28 cellular contexts compared by ENCODE assay signal in the genomic region with DNA sequence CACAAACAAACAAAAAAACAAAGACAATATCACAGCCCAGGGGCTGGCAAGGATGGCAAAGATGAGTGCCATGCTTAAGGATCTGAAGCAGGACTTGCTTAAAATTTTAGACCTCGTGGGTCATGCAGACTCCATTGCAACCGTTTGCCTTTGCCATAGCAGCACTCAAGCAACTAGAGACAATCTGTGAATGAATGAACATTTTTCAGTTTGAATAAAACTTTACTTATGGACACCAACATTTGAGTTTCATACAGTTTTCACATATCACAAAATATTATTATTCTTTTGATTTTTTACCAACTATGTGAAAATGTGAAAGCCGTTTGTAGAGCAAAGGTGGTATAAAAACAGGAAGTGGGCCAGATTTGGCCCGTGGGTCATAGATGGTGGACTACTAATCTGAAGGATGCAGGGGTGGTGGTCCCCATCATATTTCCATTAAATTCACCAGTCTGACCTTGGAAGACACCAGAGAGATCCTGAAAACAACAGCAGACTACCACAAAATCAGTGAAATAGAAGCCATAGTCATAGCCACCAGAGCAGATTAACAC. TPM values are rescaled to one million over a fixed set of nuclear protein-coding genes. Genes with fewer than 3 reads are reported as not detected.
"Had no signal": no experiment of that assay in that cellular context is flagged by ENCODE, and none has a peak within 500 bp of the region (broad histone marks: within the 10 kb centered on the region; RNA-seq: fewer than 3 reads in every experiment).

No MANE protein-coding gene starts in this region.

- DNase-seq: activated CD4-positive, alpha-beta memory T cell treated with anti-CD3 and anti-CD28 coated beads for 36 hours; activated CD4-positive, alpha-beta T cell treated with anti-CD3 and anti-CD28 coated beads, Interleukin-2, amount 10 ng/mL, durations not matched to agents 7 days and 5 days; activated CD4-positive, CD25-positive, alpha-beta regulatory T cell treated with anti-CD3 and anti-CD28 coated beads, Interleukin-2, amount 50 U/mL, for 72 hours; activated gamma-delta T cell; activated naive CD4-positive, alpha-beta T cell treated with anti-CD3 and anti-CD28 coated beads for 36 hours; activated T-cell treated with anti-CD3 and anti-CD28 coated beads, Interleukin-2, amount 50 U/mL, for 24 hours; brain microvascular endothelial cell; MG63; MV-4-11; NCI-H1092 treated with DMSO at 0.1 percent for 48 hours; NCI-H1436; NCI-H1694 treated with DMSO at 0.1 percent for 48 hours; NCI-H2029 treated with DMSO at 0.1 percent for 48 hours; NCI-H345; NCI-H510A; NCI-H526 treated with DMSO at 0.1 percent for 48 hours; NCI-H82; Peyer's patch; Right ventricle myocardium superior; SJCRH30; SK-N-SH; SW 1271; T-helper 9 cell had no signal

- H3K9me3 Mint-ChIP-seq: activated naive CD4-positive, alpha-beta T cell treated with anti-CD3 and anti-CD28 coated beads for 36 hours had no signal

- H3K4me2 ChIP-seq: SK-N-SH had no signal

- H3K9me2 ChIP-seq: SK-N-SH had no signal

- H3K9ac ChIP-seq: SK-N-SH had no signal

- H3K4me3 Mint-ChIP-seq: activated CD4-positive, alpha-beta memory T cell treated with anti-CD3 and anti-CD28 coated beads for 36 hours; activated CD4-positive, alpha-beta T cell treated with anti-CD3 and anti-CD28 coated beads, Interleukin-2, amount 10 ng/mL, durations not matched to agents 7 days and 5 days; activated naive CD4-positive, alpha-beta T cell treated with anti-CD3 and anti-CD28 coated beads for 36 hours; activated T-cell treated with anti-CD3 and anti-CD28 coated beads, Interleukin-2, amount 50 U/mL, for 24 hours; activated T-helper 1 cell treated with anti-CD3 and anti-CD28 coated beads, Interleukin-12 subunit alpha, Interleukin-12 subunit beta, Interleukin-2, Interleukin-4 antibody, amounts not matched to agents 30 ng/mL and 10 ng/mL and 1 ng/mL, durations not matched to agents 14 hours and 24 hours and 36 hours; WTC11 had no signal

- H3K36me3 Mint-ChIP-seq: activated CD4-positive, alpha-beta memory T cell treated with anti-CD3 and anti-CD28 coated beads for 36 hours; WTC11 had no signal

- H3K27ac Mint-ChIP-seq: activated CD4-positive, alpha-beta T cell treated with anti-CD3 and anti-CD28 coated beads, Interleukin-2, amount 10 ng/mL, durations not matched to agents 7 days and 5 days; activated naive CD4-positive, alpha-beta T cell treated with anti-CD3 and anti-CD28 coated beads for 36 hours; activated T-cell treated with anti-CD3 and anti-CD28 coated beads, Interleukin-2, amount 50 U/mL, for 24 hours; activated T-helper 1 cell treated with anti-CD3 and anti-CD28 coated beads, Interleukin-12 subunit alpha, Interleukin-12 subunit beta, Interleukin-2, Interleukin-4 antibody, amounts not matched to agents 30 ng/mL and 10 ng/mL and 1 ng/mL, durations not matched to agents 14 hours and 24 hours and 36 hours; WTC11 had no signal

- ATAC-seq: WTC11 had no signal

- H3K27me3 ChIP-seq: cardiac muscle cell, Peyer's patch, SJCRH30 had no signal

- H3K36me3 ChIP-seq: brain microvascular endothelial cell, cardiac muscle cell, MG63, Peyer's patch, SJCRH30 had no signal

- H3K27ac ChIP-seq: brain microvascular endothelial cell, cardiac muscle cell, Peyer's patch, RWPE1, SJCRH30 had no signal

- H3K4me1 ChIP-seq: Peyer's patch, SJCRH30 had no signal

- H3K27me3 Mint-ChIP-seq: activated T-cell treated with anti-CD3 and anti-CD28 coated beads, Interleukin-2, amount 50 U/mL, for 24 hours had no signal

- H3K4me3 ChIP-seq: cardiac muscle cell, MG63, Peyer's patch, SJCRH30 had no signal

- H3K9me3 ChIP-seq: MG63, Peyer's patch, SJCRH30, SK-N-SH had no signal

- FAIRE-seq: colon had no signal

RNA-seq across cellular contexts. Expression of a gene that starts 18.3 kb away (rescaled TPM):
- total RNA-seq: cardiac muscle cell, SJCRH30 had no signal
- polyA plus RNA-seq: cardiac muscle cell, SK-N-SH had no signal
